2 cellular contexts compared by ENCODE assay signal in genomic region chr7:16644624-16644986, GRCh38.
TF ChIP-seq lines count a peak whose summit lies in the region.

No MANE protein-coding gene starts in this region.

TF ChIP-seq in Ishikawa, 13 proteins besides CTCF, POLR2A, EP300 and RAD21 (continued from another document):
- TF ChIP-seq, protein P1, sequence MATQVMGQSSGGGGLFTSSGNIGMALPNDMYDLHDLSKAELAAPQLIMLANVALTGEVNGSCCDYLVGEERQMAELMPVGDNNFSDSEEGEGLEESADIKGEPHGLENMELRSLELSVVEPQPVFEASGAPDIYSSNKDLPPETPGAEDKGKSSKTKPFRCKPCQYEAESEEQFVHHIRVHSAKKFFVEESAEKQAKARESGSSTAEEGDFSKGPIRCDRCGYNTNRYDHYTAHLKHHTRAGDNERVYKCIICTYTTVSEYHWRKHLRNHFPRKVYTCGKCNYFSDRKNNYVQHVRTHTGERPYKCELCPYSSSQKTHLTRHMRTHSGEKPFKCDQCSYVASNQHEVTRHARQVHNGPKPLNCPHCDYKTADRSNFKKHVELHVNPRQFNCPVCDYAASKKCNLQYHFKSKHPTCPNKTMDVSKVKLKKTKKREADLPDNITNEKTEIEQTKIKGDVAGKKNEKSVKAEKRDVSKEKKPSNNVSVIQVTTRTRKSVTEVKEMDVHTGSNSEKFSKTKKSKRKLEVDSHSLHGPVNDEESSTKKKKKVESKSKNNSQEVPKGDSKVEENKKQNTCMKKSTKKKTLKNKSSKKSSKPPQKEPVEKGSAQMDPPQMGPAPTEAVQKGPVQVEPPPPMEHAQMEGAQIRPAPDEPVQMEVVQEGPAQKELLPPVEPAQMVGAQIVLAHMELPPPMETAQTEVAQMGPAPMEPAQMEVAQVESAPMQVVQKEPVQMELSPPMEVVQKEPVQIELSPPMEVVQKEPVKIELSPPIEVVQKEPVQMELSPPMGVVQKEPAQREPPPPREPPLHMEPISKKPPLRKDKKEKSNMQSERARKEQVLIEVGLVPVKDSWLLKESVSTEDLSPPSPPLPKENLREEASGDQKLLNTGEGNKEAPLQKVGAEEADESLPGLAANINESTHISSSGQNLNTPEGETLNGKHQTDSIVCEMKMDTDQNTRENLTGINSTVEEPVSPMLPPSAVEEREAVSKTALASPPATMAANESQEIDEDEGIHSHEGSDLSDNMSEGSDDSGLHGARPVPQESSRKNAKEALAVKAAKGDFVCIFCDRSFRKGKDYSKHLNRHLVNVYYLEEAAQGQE (IDR thresholded peaks at IDR 0.05; ENCODE audit: low read depth), result no peak
- TF ChIP-seq NFIC (IDR thresholded peaks at IDR 0.05) (no peak), MAX (IDR thresholded peaks at IDR 0.05) (peak; percentile 87), YY1 (IDR thresholded peaks at IDR 0.05; ENCODE audit: low read depth) (peak; percentile 80), CREB1 (IDR thresholded peaks at IDR 0.05; ENCODE audit: low read depth) (no peak), TCF12 (IDR thresholded peaks at IDR 0.05; ENCODE audit: low read depth) (no peak), CEBPB (IDR thresholded peaks at IDR 0.05) (no peak), TEAD4 (IDR thresholded peaks at IDR 0.05) (no peak), EGR1 (IDR thresholded peaks at IDR 0.05) (no peak), ZBTB7A (IDR thresholded peaks at IDR 0.05; ENCODE audit: low read depth) (no peak)
- TF ChIP-seq, protein P2, sequence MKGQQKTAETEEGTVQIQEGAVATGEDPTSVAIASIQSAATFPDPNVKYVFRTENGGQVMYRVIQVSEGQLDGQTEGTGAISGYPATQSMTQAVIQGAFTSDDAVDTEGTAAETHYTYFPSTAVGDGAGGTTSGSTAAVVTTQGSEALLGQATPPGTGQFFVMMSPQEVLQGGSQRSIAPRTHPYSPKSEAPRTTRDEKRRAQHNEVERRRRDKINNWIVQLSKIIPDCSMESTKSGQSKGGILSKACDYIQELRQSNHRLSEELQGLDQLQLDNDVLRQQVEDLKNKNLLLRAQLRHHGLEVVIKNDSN (IDR thresholded peaks at IDR 0.05), result no peak
TF ChIP-seq in Ishikawa: peak in this region for 3.

TF ChIP-seq in K562, 482 proteins besides CTCF, POLR2A, EP300 and RAD21 (continued from another document and continues in another):
- TF ChIP-seq, protein P3, sequence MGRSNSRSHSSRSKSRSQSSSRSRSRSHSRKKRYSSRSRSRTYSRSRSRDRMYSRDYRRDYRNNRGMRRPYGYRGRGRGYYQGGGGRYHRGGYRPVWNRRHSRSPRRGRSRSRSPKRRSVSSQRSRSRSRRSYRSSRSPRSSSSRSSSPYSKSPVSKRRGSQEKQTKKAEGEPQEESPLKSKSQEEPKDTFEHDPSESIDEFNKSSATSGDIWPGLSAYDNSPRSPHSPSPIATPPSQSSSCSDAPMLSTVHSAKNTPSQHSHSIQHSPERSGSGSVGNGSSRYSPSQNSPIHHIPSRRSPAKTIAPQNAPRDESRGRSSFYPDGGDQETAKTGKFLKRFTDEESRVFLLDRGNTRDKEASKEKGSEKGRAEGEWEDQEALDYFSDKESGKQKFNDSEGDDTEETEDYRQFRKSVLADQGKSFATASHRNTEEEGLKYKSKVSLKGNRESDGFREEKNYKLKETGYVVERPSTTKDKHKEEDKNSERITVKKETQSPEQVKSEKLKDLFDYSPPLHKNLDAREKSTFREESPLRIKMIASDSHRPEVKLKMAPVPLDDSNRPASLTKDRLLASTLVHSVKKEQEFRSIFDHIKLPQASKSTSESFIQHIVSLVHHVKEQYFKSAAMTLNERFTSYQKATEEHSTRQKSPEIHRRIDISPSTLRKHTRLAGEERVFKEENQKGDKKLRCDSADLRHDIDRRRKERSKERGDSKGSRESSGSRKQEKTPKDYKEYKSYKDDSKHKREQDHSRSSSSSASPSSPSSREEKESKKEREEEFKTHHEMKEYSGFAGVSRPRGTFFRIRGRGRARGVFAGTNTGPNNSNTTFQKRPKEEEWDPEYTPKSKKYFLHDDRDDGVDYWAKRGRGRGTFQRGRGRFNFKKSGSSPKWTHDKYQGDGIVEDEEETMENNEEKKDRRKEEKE (IDR thresholded peaks at IDR 0.05; ENCODE audit: borderline replicate concordance in 1 of 2, control insufficient read depth in 1 of 2, low read depth in 2 of 2, low read length in 1 of 2), result no peak
- TF ChIP-seq ZNF12 (CRISPR knock-in tag; IDR thresholded peaks at IDR 0.05) (no peak), DNMT1 (IDR thresholded peaks at IDR 0.05) (no peak), PHTF2 (CRISPR knock-in tag; IDR thresholded peaks at IDR 0.05) (no peak), BCL6 (CRISPR knock-in tag; IDR thresholded peaks at IDR 0.05) (no peak), CBFA2T3 (IDR thresholded peaks at IDR 0.05) (no peak), ZKSCAN8 (CRISPR knock-in tag; IDR thresholded peaks at IDR 0.05) (no peak), BDP1 (IDR thresholded peaks at IDR 0.05; ENCODE audit: insufficient read depth, insufficient read length) (no peak), TAF7 (tag; IDR thresholded peaks at IDR 0.05) (no peak), RNF2 (IDR thresholded peaks at IDR 0.05) (peak; percentile 30; the same call in 1 of the 2 replicates), NCOR1 (IDR thresholded peaks at IDR 0.05) (no peak), E2F3 (CRISPR knock-in tag; IDR thresholded peaks at IDR 0.05) (no peak), E2F8 (IDR thresholded peaks at IDR 0.05; ENCODE audit: low read depth, partially characterized antibody) (no peak), SNIP1 (IDR thresholded peaks at IDR 0.05; ENCODE audit: low read depth) (no peak), ZNF740 (CRISPR knock-in tag; IDR thresholded peaks at IDR 0.05) (peak; percentile 64; the same call in 1 of the 2 replicates), ZNF740 (tag; IDR thresholded peaks at IDR 0.05) (no peak), HNRNPUL1 (IDR thresholded peaks at IDR 0.05; ENCODE audit: low read length) (no peak), CREM (IDR thresholded peaks at IDR 0.05; ENCODE audit: low read depth) (peak; percentile 66), BACH1 (tag; IDR thresholded peaks at IDR 0.05) (no peak), ETV1 (tag; conservative IDR thresholded peaks at IDR 0.05; ENCODE audit: low read depth) (peak; percentile 74), KDM1A (IDR thresholded peaks at IDR 0.05) (no peak), KLF10 (CRISPR knock-in tag; IDR thresholded peaks at IDR 0.05) (no peak)
- TF ChIP-seq, protein P4, sequence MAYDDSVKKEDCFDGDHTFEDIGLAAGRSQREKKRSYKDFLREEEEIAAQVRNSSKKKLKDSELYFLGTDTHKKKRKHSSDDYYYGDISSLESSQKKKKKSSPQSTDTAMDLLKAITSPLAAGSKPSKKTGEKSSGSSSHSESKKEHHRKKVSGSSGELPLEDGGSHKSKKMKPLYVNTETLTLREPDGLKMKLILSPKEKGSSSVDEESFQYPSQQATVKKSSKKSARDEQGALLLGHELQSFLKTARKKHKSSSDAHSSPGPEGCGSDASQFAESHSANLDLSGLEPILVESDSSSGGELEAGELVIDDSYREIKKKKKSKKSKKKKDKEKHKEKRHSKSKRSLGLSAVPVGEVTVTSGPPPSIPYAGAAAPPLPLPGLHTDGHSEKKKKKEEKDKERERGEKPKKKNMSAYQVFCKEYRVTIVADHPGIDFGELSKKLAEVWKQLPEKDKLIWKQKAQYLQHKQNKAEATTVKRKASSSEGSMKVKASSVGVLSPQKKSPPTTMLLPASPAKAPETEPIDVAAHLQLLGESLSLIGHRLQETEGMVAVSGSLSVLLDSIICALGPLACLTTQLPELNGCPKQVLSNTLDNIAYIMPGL (CRISPR knock-in tag; IDR thresholded peaks at IDR 0.05), result no peak
- TF ChIP-seq, protein P5, sequence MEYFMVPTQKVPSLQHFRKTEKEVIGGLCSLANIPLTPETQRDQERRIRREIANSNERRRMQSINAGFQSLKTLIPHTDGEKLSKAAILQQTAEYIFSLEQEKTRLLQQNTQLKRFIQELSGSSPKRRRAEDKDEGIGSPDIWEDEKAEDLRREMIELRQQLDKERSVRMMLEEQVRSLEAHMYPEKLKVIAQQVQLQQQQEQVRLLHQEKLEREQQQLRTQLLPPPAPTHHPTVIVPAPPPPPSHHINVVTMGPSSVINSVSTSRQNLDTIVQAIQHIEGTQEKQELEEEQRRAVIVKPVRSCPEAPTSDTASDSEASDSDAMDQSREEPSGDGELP (CRISPR knock-in tag; IDR thresholded peaks at IDR 0.05; ENCODE audit: borderline replicate concordance), result peak; percentile 68; the same call in 1 of the 2 replicates
- TF ChIP-seq, protein P6, sequence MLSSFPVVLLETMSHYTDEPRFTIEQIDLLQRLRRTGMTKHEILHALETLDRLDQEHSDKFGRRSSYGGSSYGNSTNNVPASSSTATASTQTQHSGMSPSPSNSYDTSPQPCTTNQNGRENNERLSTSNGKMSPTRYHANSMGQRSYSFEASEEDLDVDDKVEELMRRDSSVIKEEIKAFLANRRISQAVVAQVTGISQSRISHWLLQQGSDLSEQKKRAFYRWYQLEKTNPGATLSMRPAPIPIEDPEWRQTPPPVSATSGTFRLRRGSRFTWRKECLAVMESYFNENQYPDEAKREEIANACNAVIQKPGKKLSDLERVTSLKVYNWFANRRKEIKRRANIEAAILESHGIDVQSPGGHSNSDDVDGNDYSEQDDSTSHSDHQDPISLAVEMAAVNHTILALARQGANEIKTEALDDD (IDR thresholded peaks at IDR 0.05), result no peak
- TF ChIP-seq, protein P7, sequence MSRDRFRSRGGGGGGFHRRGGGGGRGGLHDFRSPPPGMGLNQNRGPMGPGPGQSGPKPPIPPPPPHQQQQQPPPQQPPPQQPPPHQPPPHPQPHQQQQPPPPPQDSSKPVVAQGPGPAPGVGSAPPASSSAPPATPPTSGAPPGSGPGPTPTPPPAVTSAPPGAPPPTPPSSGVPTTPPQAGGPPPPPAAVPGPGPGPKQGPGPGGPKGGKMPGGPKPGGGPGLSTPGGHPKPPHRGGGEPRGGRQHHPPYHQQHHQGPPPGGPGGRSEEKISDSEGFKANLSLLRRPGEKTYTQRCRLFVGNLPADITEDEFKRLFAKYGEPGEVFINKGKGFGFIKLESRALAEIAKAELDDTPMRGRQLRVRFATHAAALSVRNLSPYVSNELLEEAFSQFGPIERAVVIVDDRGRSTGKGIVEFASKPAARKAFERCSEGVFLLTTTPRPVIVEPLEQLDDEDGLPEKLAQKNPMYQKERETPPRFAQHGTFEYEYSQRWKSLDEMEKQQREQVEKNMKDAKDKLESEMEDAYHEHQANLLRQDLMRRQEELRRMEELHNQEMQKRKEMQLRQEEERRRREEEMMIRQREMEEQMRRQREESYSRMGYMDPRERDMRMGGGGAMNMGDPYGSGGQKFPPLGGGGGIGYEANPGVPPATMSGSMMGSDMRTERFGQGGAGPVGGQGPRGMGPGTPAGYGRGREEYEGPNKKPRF (IDR thresholded peaks at IDR 0.05; ENCODE audit: low read depth, low read length), result no peak
- TF ChIP-seq, protein P8, sequence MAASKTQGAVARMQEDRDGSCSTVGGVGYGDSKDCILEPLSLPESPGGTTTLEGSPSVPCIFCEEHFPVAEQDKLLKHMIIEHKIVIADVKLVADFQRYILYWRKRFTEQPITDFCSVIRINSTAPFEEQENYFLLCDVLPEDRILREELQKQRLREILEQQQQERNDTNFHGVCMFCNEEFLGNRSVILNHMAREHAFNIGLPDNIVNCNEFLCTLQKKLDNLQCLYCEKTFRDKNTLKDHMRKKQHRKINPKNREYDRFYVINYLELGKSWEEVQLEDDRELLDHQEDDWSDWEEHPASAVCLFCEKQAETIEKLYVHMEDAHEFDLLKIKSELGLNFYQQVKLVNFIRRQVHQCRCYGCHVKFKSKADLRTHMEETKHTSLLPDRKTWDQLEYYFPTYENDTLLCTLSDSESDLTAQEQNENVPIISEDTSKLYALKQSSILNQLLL (CRISPR knock-in tag; IDR thresholded peaks at IDR 0.05; ENCODE audit: borderline replicate concordance), result no peak
- TF ChIP-seq, protein P9, sequence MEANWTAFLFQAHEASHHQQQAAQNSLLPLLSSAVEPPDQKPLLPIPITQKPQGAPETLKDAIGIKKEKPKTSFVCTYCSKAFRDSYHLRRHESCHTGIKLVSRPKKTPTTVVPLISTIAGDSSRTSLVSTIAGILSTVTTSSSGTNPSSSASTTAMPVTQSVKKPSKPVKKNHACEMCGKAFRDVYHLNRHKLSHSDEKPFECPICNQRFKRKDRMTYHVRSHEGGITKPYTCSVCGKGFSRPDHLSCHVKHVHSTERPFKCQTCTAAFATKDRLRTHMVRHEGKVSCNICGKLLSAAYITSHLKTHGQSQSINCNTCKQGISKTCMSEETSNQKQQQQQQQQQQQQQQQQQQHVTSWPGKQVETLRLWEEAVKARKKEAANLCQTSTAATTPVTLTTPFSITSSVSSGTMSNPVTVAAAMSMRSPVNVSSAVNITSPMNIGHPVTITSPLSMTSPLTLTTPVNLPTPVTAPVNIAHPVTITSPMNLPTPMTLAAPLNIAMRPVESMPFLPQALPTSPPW (CRISPR knock-in tag; IDR thresholded peaks at IDR 0.05), result peak; percentile 50; the same call in 1 of the 2 replicates
- TF ChIP-seq, protein P10, sequence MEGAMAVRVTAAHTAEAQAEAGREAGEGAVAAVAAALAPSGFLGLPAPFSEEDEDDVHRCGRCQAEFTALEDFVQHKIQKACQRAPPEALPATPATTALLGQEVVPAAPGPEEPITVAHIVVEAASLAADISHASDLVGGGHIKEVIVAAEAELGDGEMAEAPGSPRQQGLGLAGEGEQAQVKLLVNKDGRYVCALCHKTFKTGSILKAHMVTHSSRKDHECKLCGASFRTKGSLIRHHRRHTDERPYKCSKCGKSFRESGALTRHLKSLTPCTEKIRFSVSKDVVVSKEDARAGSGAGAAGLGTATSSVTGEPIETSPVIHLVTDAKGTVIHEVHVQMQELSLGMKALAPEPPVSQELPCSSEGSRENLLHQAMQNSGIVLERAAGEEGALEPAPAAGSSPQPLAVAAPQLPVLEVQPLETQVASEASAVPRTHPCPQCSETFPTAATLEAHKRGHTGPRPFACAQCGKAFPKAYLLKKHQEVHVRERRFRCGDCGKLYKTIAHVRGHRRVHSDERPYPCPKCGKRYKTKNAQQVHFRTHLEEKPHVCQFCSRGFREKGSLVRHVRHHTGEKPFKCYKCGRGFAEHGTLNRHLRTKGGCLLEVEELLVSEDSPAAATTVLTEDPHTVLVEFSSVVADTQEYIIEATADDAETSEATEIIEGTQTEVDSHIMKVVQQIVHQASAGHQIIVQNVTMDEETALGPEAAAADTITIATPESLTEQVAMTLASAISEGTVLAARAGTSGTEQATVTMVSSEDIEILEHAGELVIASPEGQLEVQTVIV (CRISPR knock-in tag; IDR thresholded peaks at IDR 0.05; ENCODE audit: borderline replicate concordance), result no peak
